1 cellular context compared by ENCODE assay signal in the genomic region with DNA sequence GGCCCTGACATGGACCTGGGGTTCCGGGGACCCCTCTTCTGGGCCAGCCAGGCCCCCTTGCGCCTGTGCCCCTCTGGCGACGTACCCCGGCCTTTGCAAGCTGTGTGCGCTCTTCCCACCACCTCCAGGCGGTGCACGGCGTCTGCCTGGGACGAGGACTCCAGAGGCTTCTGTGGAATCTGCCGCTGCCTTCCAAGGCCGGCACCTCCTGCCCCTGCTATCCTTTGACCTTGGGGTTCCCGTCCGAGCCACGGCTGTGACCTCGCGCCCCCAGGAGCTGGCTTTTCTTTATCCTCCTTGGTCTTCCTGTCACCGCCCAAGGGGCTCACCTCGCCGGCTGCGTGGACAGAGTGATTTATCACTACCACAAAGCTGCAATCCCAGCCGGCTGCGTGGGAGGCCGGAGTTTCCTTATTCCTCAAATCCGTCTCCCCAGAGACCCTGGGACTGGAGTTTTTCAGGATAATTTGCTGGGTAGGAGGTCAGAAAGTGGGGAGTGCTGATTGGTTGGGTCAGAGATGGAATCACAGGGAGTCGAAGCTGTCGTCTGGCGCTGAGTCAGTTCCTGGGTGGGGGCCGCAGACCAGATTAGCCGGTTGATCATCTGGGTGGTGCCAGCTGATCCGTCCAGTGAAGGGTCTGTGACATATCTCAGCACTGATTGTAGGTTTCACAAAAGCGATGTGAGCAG.
A peak's percentile ranks its signal among the peaks of the same experiment; 100 is the strongest.
TF ChIP-seq lines count a peak whose summit lies in the region.

No MANE protein-coding gene starts in this region.

TF ChIP-seq in HepG2, 621 proteins besides CTCF, POLR2A, EP300 and RAD21 (continued from another document and continues in another):
- TF ChIP-seq, protein P1, sequence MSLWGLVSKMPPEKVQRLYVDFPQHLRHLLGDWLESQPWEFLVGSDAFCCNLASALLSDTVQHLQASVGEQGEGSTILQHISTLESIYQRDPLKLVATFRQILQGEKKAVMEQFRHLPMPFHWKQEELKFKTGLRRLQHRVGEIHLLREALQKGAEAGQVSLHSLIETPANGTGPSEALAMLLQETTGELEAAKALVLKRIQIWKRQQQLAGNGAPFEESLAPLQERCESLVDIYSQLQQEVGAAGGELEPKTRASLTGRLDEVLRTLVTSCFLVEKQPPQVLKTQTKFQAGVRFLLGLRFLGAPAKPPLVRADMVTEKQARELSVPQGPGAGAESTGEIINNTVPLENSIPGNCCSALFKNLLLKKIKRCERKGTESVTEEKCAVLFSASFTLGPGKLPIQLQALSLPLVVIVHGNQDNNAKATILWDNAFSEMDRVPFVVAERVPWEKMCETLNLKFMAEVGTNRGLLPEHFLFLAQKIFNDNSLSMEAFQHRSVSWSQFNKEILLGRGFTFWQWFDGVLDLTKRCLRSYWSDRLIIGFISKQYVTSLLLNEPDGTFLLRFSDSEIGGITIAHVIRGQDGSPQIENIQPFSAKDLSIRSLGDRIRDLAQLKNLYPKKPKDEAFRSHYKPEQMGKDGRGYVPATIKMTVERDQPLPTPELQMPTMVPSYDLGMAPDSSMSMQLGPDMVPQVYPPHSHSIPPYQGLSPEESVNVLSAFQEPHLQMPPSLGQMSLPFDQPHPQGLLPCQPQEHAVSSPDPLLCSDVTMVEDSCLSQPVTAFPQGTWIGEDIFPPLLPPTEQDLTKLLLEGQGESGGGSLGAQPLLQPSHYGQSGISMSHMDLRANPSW (CRISPR knock-in tag; IDR thresholded peaks at IDR 0.05; ENCODE audit: borderline replicate concordance): 0 out of 2 replicates have a peak, but pooled peaks have one; percentile 44
- TF ChIP-seq MTA3 (CRISPR knock-in tag; IDR thresholded peaks at IDR 0.05) (no peak), SMYD3 (CRISPR knock-in tag; IDR thresholded peaks at IDR 0.05) (no peak), CEBPG (CRISPR knock-in tag; IDR thresholded peaks at IDR 0.05) (no peak), BORCS8-MEF2B (CRISPR knock-in tag; IDR thresholded peaks at IDR 0.05) (no peak; the same call in 1 of the 2 replicates), PHF20 (CRISPR knock-in tag; IDR thresholded peaks at IDR 0.05) (no peak; the same call in 1 of the 2 replicates), ZNF432 (CRISPR knock-in tag; IDR thresholded peaks at IDR 0.05; ENCODE audit: borderline replicate concordance) (no peak), ZNF577 (CRISPR knock-in tag; IDR thresholded peaks at IDR 0.05; ENCODE audit: borderline replicate concordance, low read depth) (no peak), KLF6 (CRISPR knock-in tag; IDR thresholded peaks at IDR 0.05) (no peak; the same call in 1 of the 2 replicates), FOXP1 (IDR thresholded peaks at IDR 0.05) (no peak), FOXP1 (CRISPR knock-in tag; IDR thresholded peaks at IDR 0.05) (no peak), RBM39 (IDR thresholded peaks at IDR 0.05; ENCODE audit: low read depth, low read length, poor library complexity, severe bottlenecking) (peak; percentile 34), ZNF547 (CRISPR knock-in tag; IDR thresholded peaks at IDR 0.05) (no peak; the same call in 1 of the 2 replicates), NR2C2 (CRISPR knock-in tag; IDR thresholded peaks at IDR 0.05; ENCODE audit: borderline replicate concordance) (peak; percentile 52; the same call in 1 of the 2 replicates), GZF1 (CRISPR knock-in tag; IDR thresholded peaks at IDR 0.05) (no peak), ZNF670 (CRISPR knock-in tag; IDR thresholded peaks at IDR 0.05; ENCODE audit: borderline replicate concordance) (no peak), IKZF1 (IDR thresholded peaks at IDR 0.05) (no peak), ZNF75D (CRISPR knock-in tag; IDR thresholded peaks at IDR 0.05; ENCODE audit: borderline replicate concordance) (no peak), DPF2 (CRISPR knock-in tag; IDR thresholded peaks at IDR 0.05; ENCODE audit: borderline replicate concordance, low read depth) (no peak), ZNF550 (CRISPR knock-in tag; IDR thresholded peaks at IDR 0.05; ENCODE audit: borderline replicate concordance) (no peak), JUN (CRISPR knock-in tag; IDR thresholded peaks at IDR 0.05) (no peak), POGZ (CRISPR knock-in tag; IDR thresholded peaks at IDR 0.05) (peak; percentile 54), PITX1 (CRISPR knock-in tag; IDR thresholded peaks at IDR 0.05) (peak; percentile 21; the same call in 1 of the 2 replicates), ZBTB3 (CRISPR knock-in tag; IDR thresholded peaks at IDR 0.05; ENCODE audit: borderline replicate concordance, low read depth) (no peak), MAFF (IDR thresholded peaks at IDR 0.05; ENCODE audit: low read depth, low read length) (0 out of 2 replicates have a peak, but pooled peaks have one; percentile 1), NFKBIZ (CRISPR knock-in tag; IDR thresholded peaks at IDR 0.05) (no peak), HDAC1 (CRISPR knock-in tag; IDR thresholded peaks at IDR 0.05) (no peak; the same call in none of the 2 replicates), ETV5 (CRISPR knock-in tag; IDR thresholded peaks at IDR 0.05; ENCODE audit: borderline replicate concordance) (peak; percentile 48; the same call in 1 of the 2 replicates), SMARCC2 (IDR thresholded peaks at IDR 0.05) (no peak), ZNF20 (CRISPR knock-in tag; IDR thresholded peaks at IDR 0.05) (no peak), ZNF232 (CRISPR knock-in tag; IDR thresholded peaks at IDR 0.05; ENCODE audit: borderline replicate concordance) (no peak), MED8 (CRISPR knock-in tag; IDR thresholded peaks at IDR 0.05; ENCODE audit: insufficient replicate concordance) (no peak), ZNF773 (CRISPR knock-in tag; IDR thresholded peaks at IDR 0.05; ENCODE audit: borderline replicate concordance) (no peak), ZNF3 (CRISPR knock-in tag; IDR thresholded peaks at IDR 0.05) (no peak)
- TF ChIP-seq, protein P2, sequence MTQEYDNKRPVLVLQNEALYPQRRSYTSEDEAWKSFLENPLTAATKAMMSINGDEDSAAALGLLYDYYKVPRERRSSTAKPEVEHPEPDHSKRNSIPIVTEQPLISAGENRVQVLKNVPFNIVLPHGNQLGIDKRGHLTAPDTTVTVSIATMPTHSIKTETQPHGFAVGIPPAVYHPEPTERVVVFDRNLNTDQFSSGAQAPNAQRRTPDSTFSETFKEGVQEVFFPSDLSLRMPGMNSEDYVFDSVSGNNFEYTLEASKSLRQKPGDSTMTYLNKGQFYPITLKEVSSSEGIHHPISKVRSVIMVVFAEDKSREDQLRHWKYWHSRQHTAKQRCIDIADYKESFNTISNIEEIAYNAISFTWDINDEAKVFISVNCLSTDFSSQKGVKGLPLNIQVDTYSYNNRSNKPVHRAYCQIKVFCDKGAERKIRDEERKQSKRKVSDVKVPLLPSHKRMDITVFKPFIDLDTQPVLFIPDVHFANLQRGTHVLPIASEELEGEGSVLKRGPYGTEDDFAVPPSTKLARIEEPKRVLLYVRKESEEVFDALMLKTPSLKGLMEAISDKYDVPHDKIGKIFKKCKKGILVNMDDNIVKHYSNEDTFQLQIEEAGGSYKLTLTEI (CRISPR knock-in tag; conservative IDR thresholded peaks at IDR 0.05): no peak
- TF ChIP-seq, protein P3, sequence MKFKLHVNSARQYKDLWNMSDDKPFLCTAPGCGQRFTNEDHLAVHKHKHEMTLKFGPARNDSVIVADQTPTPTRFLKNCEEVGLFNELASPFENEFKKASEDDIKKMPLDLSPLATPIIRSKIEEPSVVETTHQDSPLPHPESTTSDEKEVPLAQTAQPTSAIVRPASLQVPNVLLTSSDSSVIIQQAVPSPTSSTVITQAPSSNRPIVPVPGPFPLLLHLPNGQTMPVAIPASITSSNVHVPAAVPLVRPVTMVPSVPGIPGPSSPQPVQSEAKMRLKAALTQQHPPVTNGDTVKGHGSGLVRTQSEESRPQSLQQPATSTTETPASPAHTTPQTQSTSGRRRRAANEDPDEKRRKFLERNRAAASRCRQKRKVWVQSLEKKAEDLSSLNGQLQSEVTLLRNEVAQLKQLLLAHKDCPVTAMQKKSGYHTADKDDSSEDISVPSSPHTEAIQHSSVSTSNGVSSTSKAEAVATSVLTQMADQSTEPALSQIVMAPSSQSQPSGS (CRISPR knock-in tag; IDR thresholded peaks at IDR 0.05): no peak
- TF ChIP-seq, protein P4, sequence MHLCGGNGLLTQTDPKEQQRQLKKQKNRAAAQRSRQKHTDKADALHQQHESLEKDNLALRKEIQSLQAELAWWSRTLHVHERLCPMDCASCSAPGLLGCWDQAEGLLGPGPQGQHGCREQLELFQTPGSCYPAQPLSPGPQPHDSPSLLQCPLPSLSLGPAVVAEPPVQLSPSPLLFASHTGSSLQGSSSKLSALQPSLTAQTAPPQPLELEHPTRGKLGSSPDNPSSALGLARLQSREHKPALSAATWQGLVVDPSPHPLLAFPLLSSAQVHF (CRISPR knock-in tag; IDR thresholded peaks at IDR 0.05): no peak
- TF ChIP-seq, protein P5, sequence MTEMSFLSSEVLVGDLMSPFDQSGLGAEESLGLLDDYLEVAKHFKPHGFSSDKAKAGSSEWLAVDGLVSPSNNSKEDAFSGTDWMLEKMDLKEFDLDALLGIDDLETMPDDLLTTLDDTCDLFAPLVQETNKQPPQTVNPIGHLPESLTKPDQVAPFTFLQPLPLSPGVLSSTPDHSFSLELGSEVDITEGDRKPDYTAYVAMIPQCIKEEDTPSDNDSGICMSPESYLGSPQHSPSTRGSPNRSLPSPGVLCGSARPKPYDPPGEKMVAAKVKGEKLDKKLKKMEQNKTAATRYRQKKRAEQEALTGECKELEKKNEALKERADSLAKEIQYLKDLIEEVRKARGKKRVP (CRISPR knock-in tag; IDR thresholded peaks at IDR 0.05): no peak
- TF ChIP-seq, protein P6, sequence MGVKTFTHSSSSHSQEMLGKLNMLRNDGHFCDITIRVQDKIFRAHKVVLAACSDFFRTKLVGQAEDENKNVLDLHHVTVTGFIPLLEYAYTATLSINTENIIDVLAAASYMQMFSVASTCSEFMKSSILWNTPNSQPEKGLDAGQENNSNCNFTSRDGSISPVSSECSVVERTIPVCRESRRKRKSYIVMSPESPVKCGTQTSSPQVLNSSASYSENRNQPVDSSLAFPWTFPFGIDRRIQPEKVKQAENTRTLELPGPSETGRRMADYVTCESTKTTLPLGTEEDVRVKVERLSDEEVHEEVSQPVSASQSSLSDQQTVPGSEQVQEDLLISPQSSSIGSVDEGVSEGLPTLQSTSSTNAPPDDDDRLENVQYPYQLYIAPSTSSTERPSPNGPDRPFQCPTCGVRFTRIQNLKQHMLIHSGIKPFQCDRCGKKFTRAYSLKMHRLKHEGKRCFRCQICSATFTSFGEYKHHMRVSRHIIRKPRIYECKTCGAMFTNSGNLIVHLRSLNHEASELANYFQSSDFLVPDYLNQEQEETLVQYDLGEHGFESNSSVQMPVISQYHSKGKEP (CRISPR knock-in tag; IDR thresholded peaks at IDR 0.05): no peak
- TF ChIP-seq, protein P7, sequence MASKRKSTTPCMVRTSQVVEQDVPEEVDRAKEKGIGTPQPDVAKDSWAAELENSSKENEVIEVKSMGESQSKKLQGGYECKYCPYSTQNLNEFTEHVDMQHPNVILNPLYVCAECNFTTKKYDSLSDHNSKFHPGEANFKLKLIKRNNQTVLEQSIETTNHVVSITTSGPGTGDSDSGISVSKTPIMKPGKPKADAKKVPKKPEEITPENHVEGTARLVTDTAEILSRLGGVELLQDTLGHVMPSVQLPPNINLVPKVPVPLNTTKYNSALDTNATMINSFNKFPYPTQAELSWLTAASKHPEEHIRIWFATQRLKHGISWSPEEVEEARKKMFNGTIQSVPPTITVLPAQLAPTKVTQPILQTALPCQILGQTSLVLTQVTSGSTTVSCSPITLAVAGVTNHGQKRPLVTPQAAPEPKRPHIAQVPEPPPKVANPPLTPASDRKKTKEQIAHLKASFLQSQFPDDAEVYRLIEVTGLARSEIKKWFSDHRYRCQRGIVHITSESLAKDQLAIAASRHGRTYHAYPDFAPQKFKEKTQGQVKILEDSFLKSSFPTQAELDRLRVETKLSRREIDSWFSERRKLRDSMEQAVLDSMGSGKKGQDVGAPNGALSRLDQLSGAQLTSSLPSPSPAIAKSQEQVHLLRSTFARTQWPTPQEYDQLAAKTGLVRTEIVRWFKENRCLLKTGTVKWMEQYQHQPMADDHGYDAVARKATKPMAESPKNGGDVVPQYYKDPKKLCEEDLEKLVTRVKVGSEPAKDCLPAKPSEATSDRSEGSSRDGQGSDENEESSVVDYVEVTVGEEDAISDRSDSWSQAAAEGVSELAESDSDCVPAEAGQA (IDR thresholded peaks at IDR 0.05; ENCODE audit: low read depth): no peak
- TF ChIP-seq, protein P7 (CRISPR knock-in tag; IDR thresholded peaks at IDR 0.05; ENCODE audit: borderline replicate concordance): no peak
- TF ChIP-seq, protein P8, sequence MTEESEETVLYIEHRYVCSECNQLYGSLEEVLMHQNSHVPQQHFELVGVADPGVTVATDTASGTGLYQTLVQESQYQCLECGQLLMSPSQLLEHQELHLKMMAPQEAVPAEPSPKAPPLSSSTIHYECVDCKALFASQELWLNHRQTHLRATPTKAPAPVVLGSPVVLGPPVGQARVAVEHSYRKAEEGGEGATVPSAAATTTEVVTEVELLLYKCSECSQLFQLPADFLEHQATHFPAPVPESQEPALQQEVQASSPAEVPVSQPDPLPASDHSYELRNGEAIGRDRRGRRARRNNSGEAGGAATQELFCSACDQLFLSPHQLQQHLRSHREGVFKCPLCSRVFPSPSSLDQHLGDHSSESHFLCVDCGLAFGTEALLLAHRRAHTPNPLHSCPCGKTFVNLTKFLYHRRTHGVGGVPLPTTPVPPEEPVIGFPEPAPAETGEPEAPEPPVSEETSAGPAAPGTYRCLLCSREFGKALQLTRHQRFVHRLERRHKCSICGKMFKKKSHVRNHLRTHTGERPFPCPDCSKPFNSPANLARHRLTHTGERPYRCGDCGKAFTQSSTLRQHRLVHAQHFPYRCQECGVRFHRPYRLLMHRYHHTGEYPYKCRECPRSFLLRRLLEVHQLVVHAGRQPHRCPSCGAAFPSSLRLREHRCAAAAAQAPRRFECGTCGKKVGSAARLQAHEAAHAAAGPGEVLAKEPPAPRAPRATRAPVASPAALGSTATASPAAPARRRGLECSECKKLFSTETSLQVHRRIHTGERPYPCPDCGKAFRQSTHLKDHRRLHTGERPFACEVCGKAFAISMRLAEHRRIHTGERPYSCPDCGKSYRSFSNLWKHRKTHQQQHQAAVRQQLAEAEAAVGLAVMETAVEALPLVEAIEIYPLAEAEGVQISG (CRISPR knock-in tag; IDR thresholded peaks at IDR 0.05): peak; percentile 67
- TF ChIP-seq, protein P9, sequence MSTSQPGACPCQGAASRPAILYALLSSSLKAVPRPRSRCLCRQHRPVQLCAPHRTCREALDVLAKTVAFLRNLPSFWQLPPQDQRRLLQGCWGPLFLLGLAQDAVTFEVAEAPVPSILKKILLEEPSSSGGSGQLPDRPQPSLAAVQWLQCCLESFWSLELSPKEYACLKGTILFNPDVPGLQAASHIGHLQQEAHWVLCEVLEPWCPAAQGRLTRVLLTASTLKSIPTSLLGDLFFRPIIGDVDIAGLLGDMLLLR (CRISPR knock-in tag; IDR thresholded peaks at IDR 0.05): 0 out of 2 replicates have a peak, but pooled peaks have one; percentile 40
